Comparison of ENCODE assay signal across 19 cellular contexts in the genomic region with DNA sequence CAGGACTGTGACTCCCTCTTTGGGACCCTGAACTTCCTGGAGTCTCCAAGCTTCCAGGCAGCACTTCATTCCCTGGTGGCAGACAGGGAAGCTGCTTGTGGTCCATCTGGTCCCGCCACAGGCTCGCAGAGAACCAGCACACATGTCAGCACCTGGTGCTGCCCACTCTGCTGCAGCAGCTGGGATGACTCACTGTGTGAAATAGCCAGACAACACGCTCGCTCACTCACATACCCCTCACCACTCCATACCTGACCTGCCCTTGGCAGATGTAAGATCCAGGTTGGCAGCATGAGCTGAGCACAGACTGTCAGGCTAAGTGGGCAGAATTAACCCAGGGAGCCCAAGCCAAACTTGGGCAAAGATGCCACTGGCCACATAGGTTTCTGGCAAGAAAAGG.
"Had no signal": no experiment of that assay in that cellular context is flagged by ENCODE, and none has a peak within 500 bp of the region (broad histone marks: within the 10 kb centered on the region; RNA-seq: fewer than 3 reads in every experiment).

No MANE protein-coding gene starts in this region.

- H3K4me3 Mint-ChIP-seq: activated naive CD8-positive, alpha-beta T cell treated with anti-CD3 and anti-CD28 coated beads, Interleukin-2, amount 10 ng/mL, durations not matched to agents 7 days and 5 days; effector memory CD8-positive, alpha-beta T cell; mesothelial cell of epicardium; nephron progenitor cell; stimulated activated naive CD8-positive, alpha-beta T cell treated with anti-CD3 and anti-CD28 coated beads, Interleukin-15, Interleukin-2, amounts not matched to agents 100 ng/mL and 50 ng/mL, for 24 hours had no signal

- H3K27me3 ChIP-seq: body of pancreas, suprapubic skin had no signal

- H3K4me3 ChIP-seq: body of pancreas, suprapubic skin had no signal

- H3K36me3 ChIP-seq: suprapubic skin had no signal

- H3K4me1 Mint-ChIP-seq: activated naive CD8-positive, alpha-beta T cell treated with anti-CD3 and anti-CD28 coated beads, Interleukin-2, amount 10 ng/mL, durations not matched to agents 7 days and 5 days; mesothelial cell of epicardium; nephron progenitor cell had no signal

- H3K9me3 ChIP-seq: body of pancreas, suprapubic skin had no signal

- ATAC-seq: body of pancreas; effector memory CD8-positive, alpha-beta T cell; left lobe of liver had no signal

- H3K9me3 Mint-ChIP-seq: activated naive CD8-positive, alpha-beta T cell treated with anti-CD3 and anti-CD28 coated beads, Interleukin-2, amount 10 ng/mL, durations not matched to agents 7 days and 5 days; effector memory CD8-positive, alpha-beta T cell; mesothelial cell of epicardium; nephron progenitor cell; stimulated activated naive CD8-positive, alpha-beta T cell treated with anti-CD3 and anti-CD28 coated beads, Interleukin-15, Interleukin-2, amounts not matched to agents 100 ng/mL and 50 ng/mL, for 24 hours had no signal

- H3K27ac Mint-ChIP-seq: activated naive CD8-positive, alpha-beta T cell treated with anti-CD3 and anti-CD28 coated beads, Interleukin-2, amount 10 ng/mL, durations not matched to agents 7 days and 5 days; effector memory CD8-positive, alpha-beta T cell; mesothelial cell of epicardium; nephron progenitor cell; progenitor cell of endocrine pancreas; stimulated activated naive CD8-positive, alpha-beta T cell treated with anti-CD3 and anti-CD28 coated beads, Interleukin-15, Interleukin-2, amounts not matched to agents 100 ng/mL and 50 ng/mL, for 24 hours had no signal

- DNase-seq: activated CD4-positive, alpha-beta T cell treated with anti-CD3 and anti-CD28 coated beads, Interleukin-2, amount 50 U/mL, for 48 hours; activated naive CD4-positive, alpha-beta T cell; activated naive CD8-positive, alpha-beta T cell treated with anti-CD3 and anti-CD28 coated beads, Interleukin-2, amount 10 ng/mL, durations not matched to agents 7 days and 5 days; activated T-cell treated with anti-CD3 and anti-CD28 coated beads for 4 hours; amygdala; body of pancreas; caudate nucleus; effector memory CD8-positive, alpha-beta T cell; hippocampal formation; islet precursor cell; nephron progenitor cell; occipital lobe; SW 1271; T-helper 2 cell had no signal

- H3K27me3 Mint-ChIP-seq: activated naive CD8-positive, alpha-beta T cell treated with anti-CD3 and anti-CD28 coated beads, Interleukin-2, amount 10 ng/mL, durations not matched to agents 7 days and 5 days; effector memory CD8-positive, alpha-beta T cell; progenitor cell of endocrine pancreas; stimulated activated naive CD8-positive, alpha-beta T cell treated with anti-CD3 and anti-CD28 coated beads, Interleukin-15, Interleukin-2, amounts not matched to agents 100 ng/mL and 50 ng/mL, for 24 hours had no signal

- H3K4me1 ChIP-seq: body of pancreas, suprapubic skin had no signal

- H3K27ac ChIP-seq: body of pancreas, suprapubic skin had no signal

- H3K36me3 Mint-ChIP-seq: activated naive CD8-positive, alpha-beta T cell treated with anti-CD3 and anti-CD28 coated beads, Interleukin-2, amount 10 ng/mL, durations not matched to agents 7 days and 5 days; mesothelial cell of epicardium had no signal
